ENCODE assay signal across 8 cellular contexts in the genomic region with DNA sequence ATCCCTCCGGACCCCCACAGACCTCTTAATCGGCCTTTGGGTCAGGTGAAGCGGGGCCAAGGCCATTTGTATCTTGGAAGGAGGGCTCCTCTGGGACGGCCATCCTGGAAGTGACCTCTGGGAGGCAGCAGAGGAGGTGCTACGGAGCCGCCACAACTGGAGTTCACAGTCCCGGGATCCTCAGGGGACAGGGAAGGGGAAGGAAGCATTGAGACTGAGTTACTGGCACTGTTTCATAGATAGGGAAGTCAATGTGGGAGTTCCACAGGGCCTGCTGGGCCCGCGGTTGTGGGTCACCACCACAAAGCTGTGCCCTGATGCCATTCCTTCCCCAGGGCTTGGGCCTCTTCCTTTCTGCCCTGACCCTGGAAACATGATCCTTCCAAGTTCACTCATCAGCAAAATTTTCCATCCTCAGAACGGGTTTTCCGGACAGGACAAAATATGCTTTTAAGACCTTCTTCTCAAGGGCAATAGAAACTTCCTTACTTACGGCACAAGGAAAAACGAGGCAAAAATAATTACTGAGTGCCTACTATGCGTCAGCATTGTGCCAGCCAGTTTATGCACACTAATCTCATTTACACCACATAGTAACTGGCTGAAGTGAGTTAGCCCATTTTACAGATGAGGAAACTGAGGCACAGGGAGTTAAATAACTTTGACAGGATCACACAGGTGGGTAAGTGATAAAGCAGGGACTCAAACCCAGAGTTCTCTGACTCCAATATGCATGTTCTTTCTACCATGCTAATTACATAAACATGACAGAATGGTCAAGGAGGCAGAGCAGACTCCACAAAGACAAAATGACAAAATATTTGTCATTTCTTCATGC.
A peak's percentile ranks its signal among the peaks of the same experiment; 100 is the strongest.
DNase-seq lines count a peak whose midpoint lies in the region; ATAC-seq and TF ChIP-seq lines count a peak whose summit lies in the region.

No MANE protein-coding gene starts in this region.

- no peaks in the 10 kb centered on the region for H3K36me3 ChIP-seq in liver (ENCODE audit: control insufficient read depth in 4 of 4, insufficient read depth in 3 of 4, low read depth in 1 of 4, low read length in 3 of 4)

- ATAC-seq in GM18907 (IDR thresholded peaks at IDR 0.05; ENCODE audit: unreplicated experiment) (no peak), HG03432 (IDR thresholded peaks at IDR 0.05; ENCODE audit: unreplicated experiment) (no peak)

- H3K27ac Mint-ChIP-seq in T-helper 2 cell treated with Interferon-gamma antibody and Interleukin-4, amounts not matched to agents 5 μg/mL and 100 μg/mL, for 36 hours, result no peak overlapping the region

- H3K9me3 Mint-ChIP-seq in T-helper 2 cell treated with Interferon-gamma antibody and Interleukin-4, amounts not matched to agents 5 μg/mL and 100 μg/mL, for 36 hours, result no peaks in the 10 kb centered on the region

- H3K9me3 ChIP-seq in AG04450 (ENCODE audit: control insufficient read depth, insufficient read depth, low read length), result no peaks in the 10 kb centered on the region
- H3K9me3 ChIP-seq in liver (ENCODE audit: control insufficient read depth in 4 of 4, low read length in 3 of 4), result no peaks in the 10 kb centered on the region

- H3K4me1 ChIP-seq in liver (ENCODE audit: control insufficient read depth in 4 of 4, insufficient read depth in 4 of 4, low read length in 3 of 4), result peaks cover 11 to 38% (median 21%) of the 10 kb centered on the region in 4 donors

- no peak overlapping the region for H3K27ac ChIP-seq in AG04450 (ENCODE audit: low read depth, low read length)
- H3K27ac ChIP-seq in liver (ENCODE audit: low read depth in 1 of 2, low read length in 2 of 2), result no peak overlapping the region

- no peak overlapping the region for H3K9ac ChIP-seq in liver (ENCODE audit: low read depth in 1 of 2, low read length in 2 of 2)

- in situ Hi-C loops in KBM-7 (cut with MboI; ENCODE audit: low pct_unique_long_range_greater_than_20kb, low sequenced_read_pairs), result no loop called here

- H3K4me1 Mint-ChIP-seq in T-helper 2 cell treated with Interferon-gamma antibody and Interleukin-4, amounts not matched to agents 5 μg/mL and 100 μg/mL, for 36 hours (ENCODE audit: low read depth), result no peaks in the 10 kb centered on the region

- TF ChIP-seq RAD21 in liver (IDR thresholded peaks at IDR 0.05), result peak; percentile 58 to 64

- 60% methylated on average over 14 of the region's 14 CpGs for WGBS in liver

- H3K27me3 Mint-ChIP-seq in T-helper 2 cell treated with Interferon-gamma antibody and Interleukin-4, amounts not matched to agents 5 μg/mL and 100 μg/mL, for 36 hours (ENCODE audit: low read depth), result peaks cover 3% of the 10 kb centered on the region

- H3K4me3 ChIP-seq in AG04450 (ENCODE audit: low read depth, low read length) (no peak overlapping the region), liver (ENCODE audit: low read depth in 1 of 3, low read length in 3 of 3) (no peak overlapping the region)

- TF ChIP-seq CTCF in AG04450 (IDR thresholded peaks at IDR 0.05; ENCODE audit: low read depth, low read length) (peak; percentile 81), liver (IDR thresholded peaks at IDR 0.05; ENCODE audit: low read depth, low read length, missing input control) (peak; percentile 27)

- H3K27me3 ChIP-seq in AG04450 (ENCODE audit: control insufficient read depth, insufficient read depth, low read length) (peaks cover 21% of the 10 kb centered on the region), liver (ENCODE audit: control insufficient read depth in 4 of 4, insufficient read depth in 4 of 4, low read length in 3 of 4) (no peaks in the 10 kb centered on the region)

- POLR2A ChIA-PET in AG04450 (lab: Yijun Ruan, JAX), result no interaction called here

- DNase-seq in AG04450 (ENCODE audit: low read depth, low spot score) (peak; percentile 18), KBM-7 (peak; percentile 53), cerebellar cortex (ENCODE audit: low spot score) (peak; percentile 25), epidermal melanocyte (ENCODE audit: insufficient read length, low spot score) (no peak)
- DNase-seq in T-helper 2 cell treated with Interferon-gamma antibody and Interleukin-4, amounts not matched to agents 5 μg/mL and 100 μg/mL, for 36 hours (ENCODE audit: low spot score), result no peak

- CTCF ChIA-PET in AG04450 (lab: Charles Lee), result interaction anchor here (0.7 to 7.3 kb wide), 19 partner anchors 11 to 173 kb away, joined by 3 to 183 read pairs (median 5); a partner anchor contains a TSS

- H3K36me3 Mint-ChIP-seq in T-helper 2 cell treated with Interferon-gamma antibody and Interleukin-4, amounts not matched to agents 5 μg/mL and 100 μg/mL, for 36 hours (ENCODE audit: low read depth), result no peaks in the 10 kb centered on the region

- no peak overlapping the region for H3K4me3 Mint-ChIP-seq in T-helper 2 cell treated with Interferon-gamma antibody and Interleukin-4, amounts not matched to agents 5 μg/mL and 100 μg/mL, for 36 hours

TF ChIP-seq in liver, 16 proteins besides CTCF, POLR2A, EP300 and RAD21:
- TF ChIP-seq NR2F2 (IDR thresholded peaks at IDR 0.05), result no peak
- no peak for TF ChIP-seq GABPA (IDR thresholded peaks at IDR 0.05 in 1 of 2, conservative IDR thresholded peaks at IDR 0.05 in 1 of 2)
- TF ChIP-seq, protein P1, sequence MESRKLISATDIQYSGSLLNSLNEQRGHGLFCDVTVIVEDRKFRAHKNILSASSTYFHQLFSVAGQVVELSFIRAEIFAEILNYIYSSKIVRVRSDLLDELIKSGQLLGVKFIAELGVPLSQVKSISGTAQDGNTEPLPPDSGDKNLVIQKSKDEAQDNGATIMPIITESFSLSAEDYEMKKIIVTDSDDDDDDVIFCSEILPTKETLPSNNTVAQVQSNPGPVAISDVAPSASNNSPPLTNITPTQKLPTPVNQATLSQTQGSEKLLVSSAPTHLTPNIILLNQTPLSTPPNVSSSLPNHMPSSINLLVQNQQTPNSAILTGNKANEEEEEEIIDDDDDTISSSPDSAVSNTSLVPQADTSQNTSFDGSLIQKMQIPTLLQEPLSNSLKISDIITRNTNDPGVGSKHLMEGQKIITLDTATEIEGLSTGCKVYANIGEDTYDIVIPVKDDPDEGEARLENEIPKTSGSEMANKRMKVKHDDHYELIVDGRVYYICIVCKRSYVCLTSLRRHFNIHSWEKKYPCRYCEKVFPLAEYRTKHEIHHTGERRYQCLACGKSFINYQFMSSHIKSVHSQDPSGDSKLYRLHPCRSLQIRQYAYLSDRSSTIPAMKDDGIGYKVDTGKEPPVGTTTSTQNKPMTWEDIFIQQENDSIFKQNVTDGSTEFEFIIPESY (IDR thresholded peaks at IDR 0.05), result no peak
- no peak for TF ChIP-seq YY1 (IDR thresholded peaks at IDR 0.05)

Comparison
In these comparisons a context has a peak if more than half of its experiments do, and no peak if none do; other contexts are left out.
1. DNase-seq: peak in AG04450 (single experiment), KBM-7 (single experiment) and cerebellar cortex (single experiment); none in T-helper 2 cell treated with Interferon-gamma antibody and Interleukin-4, amounts not matched to agents 5 μg/mL and 100 μg/mL, for 36 hours (single experiment) and epidermal melanocyte (single experiment).